ENCODE assay signal across 34 cellular contexts in genomic region chr6:41272591-41273175, GRCh38. TPM values are rescaled to one million over a fixed set of nuclear protein-coding genes. Genes with fewer than 3 reads are reported as not detected.
"Had no signal": no experiment of that assay in that cellular context is flagged by ENCODE, and none has a peak within 500 bp of the region (broad histone marks: within the 10 kb centered on the region; RNA-seq: fewer than 3 reads in every experiment).

No MANE protein-coding gene starts in this region.

- H3K4me3 Mint-ChIP-seq: activated naive CD8-positive, alpha-beta T cell; memory B cell; naive thymus-derived CD8-positive, alpha-beta T cell; stimulated activated naive CD8-positive, alpha-beta T cell treated with anti-CD3 and anti-CD28 coated beads, Interleukin-15, Interleukin-2, amounts not matched to agents 100 ng/mL and 50 ng/mL, for 24 hours; type B pancreatic cell had no signal

- DNase-seq: activated CD4-positive, alpha-beta T cell treated with anti-CD3 and anti-CD28 coated beads for 48 hours; activated CD4-positive, alpha-beta T cell treated with anti-CD3 and anti-CD28 coated beads, Interleukin-2, amount 50 U/mL, for 48 hours; activated naive CD4-positive, alpha-beta T cell; activated T-cell treated with anti-CD3 and anti-CD28 coated beads, Interleukin-2, amount 50 U/mL, for 48 hours; cerebellar nuclear complex; colonic mucosa; foreskin fibroblast; midbrain; naive thymus-derived CD8-positive, alpha-beta T cell; ovary; stimulated activated CD4-positive, alpha-beta T cell treated with anti-CD3 and anti-CD28 coated beads, Interleukin-12 subunit alpha, Interleukin-12 subunit beta, amount 100 ng/mL, for 4 hours; stimulated activated CD4-positive, alpha-beta T cell treated with anti-CD3 and anti-CD28 coated beads, Interleukin-4, amount 100 ng/mL, for 1 hour; T-helper 9 cell; WERI-Rb-1 had no signal

- H3K9me3 ChIP-seq: colonic mucosa, heart left ventricle, ovary, right lobe of liver, vagina had no signal

- H3K27ac ChIP-seq: cardiac muscle cell, colonic mucosa, ovary, right lobe of liver, vagina, WERI-Rb-1 had no signal

- H3K27me3 Mint-ChIP-seq: activated naive CD8-positive, alpha-beta T cell; memory B cell; naive thymus-derived CD8-positive, alpha-beta T cell; stimulated activated naive CD8-positive, alpha-beta T cell treated with anti-CD3 and anti-CD28 coated beads, Interleukin-15, Interleukin-2, amounts not matched to agents 100 ng/mL and 50 ng/mL, for 24 hours had no signal

- H3K27me3 ChIP-seq: cardiac muscle cell, colonic mucosa, ovary, right lobe of liver, vagina had no signal

- ATAC-seq: activated CD4-positive, CD25-positive, alpha-beta regulatory T cell treated with anti-CD3 and anti-CD28 coated beads, Interleukin-2, amount 50 U/mL, for 24 hours; naive thymus-derived CD8-positive, alpha-beta T cell had no signal

- H3K4me1 ChIP-seq: colonic mucosa, right lobe of liver, vagina had no signal

- H3K27ac Mint-ChIP-seq: activated naive CD8-positive, alpha-beta T cell; memory B cell; progenitor cell of endocrine pancreas; stimulated activated naive CD8-positive, alpha-beta T cell treated with anti-CD3 and anti-CD28 coated beads, Interleukin-15, Interleukin-2, amounts not matched to agents 100 ng/mL and 50 ng/mL, for 24 hours; type B pancreatic cell had no signal

- H3K36me3 ChIP-seq: cardiac muscle cell, colonic mucosa, heart left ventricle, ovary, right lobe of liver, vagina, WERI-Rb-1 had no signal

- H3K4me1 Mint-ChIP-seq: memory B cell had no signal

- H3K4me3 ChIP-seq: cardiac muscle cell, colonic mucosa, heart left ventricle, ovary, right lobe of liver, vagina had no signal

- H3K9me3 Mint-ChIP-seq: immature natural killer cell; memory B cell; naive thymus-derived CD8-positive, alpha-beta T cell; stimulated activated naive CD8-positive, alpha-beta T cell treated with anti-CD3 and anti-CD28 coated beads, Interleukin-15, Interleukin-2, amounts not matched to agents 100 ng/mL and 50 ng/mL, for 24 hours; type B pancreatic cell had no signal

RNA-seq across cellular contexts. Expression of gene TREM1, which starts 13.8 kb away (rescaled TPM):
- total RNA-seq: activated CD8-positive, alpha-beta memory T cell treated with anti-CD3 and anti-CD28 coated beads for 36 hours; cardiac muscle cell; endothelial cell of umbilical vein; naive thymus-derived CD8-positive, alpha-beta T cell; progenitor cell of endocrine pancreas; renal cortical epithelial cell; T-helper 1 cell treated with Interleukin-12 subunit alpha and Interleukin-12 subunit beta and Interleukin-4 antibody, amounts not matched to agents 30 ng/mL and 1 ng/mL, for 36 hours had no signal
- polyA plus RNA-seq: cardiac muscle cell, endothelial cell of umbilical vein had no signal

RNA-seq across cellular contexts. Expression of gene TREML4, which starts 44.5 kb away (rescaled TPM):
- total RNA-seq: activated CD8-positive, alpha-beta memory T cell treated with anti-CD3 and anti-CD28 coated beads for 36 hours; cardiac muscle cell; colonic mucosa; endothelial cell of umbilical vein; heart left ventricle; kidney epithelial cell; lower leg skin; naive thymus-derived CD8-positive, alpha-beta T cell; ovary; progenitor cell of endocrine pancreas; renal cortical epithelial cell; skeletal muscle tissue; subcutaneous adipose tissue; T-helper 1 cell treated with Interleukin-12 subunit alpha and Interleukin-12 subunit beta and Interleukin-4 antibody, amounts not matched to agents 30 ng/mL and 1 ng/mL, for 36 hours; vagina had no signal
- polyA plus RNA-seq: cardiac muscle cell; endothelial cell of umbilical vein; esophagus; immature natural killer cell; naive thymus-derived CD8-positive, alpha-beta T cell; ovary had no signal
